13 cellular contexts compared by ENCODE assay signal in genomic region chr6:28282923-28283322, GRCh38. TPM values are rescaled to one million over a fixed set of nuclear protein-coding genes. Genes with fewer than 3 reads are reported as not detected.
DNase-seq lines count a peak whose midpoint lies in the region; ATAC-seq and TF ChIP-seq lines count a peak whose summit lies in the region.
"Had no signal": no experiment of that assay in that cellular context is flagged by ENCODE, and none has a peak within 500 bp of the region (broad histone marks: within the 10 kb centered on the region; RNA-seq: fewer than 3 reads in every experiment).

No MANE protein-coding gene starts in this region.

- H4K20me1 ChIP-seq in SU-DHL-6 (ENCODE audit: low read depth, low read length), result no peaks in the 10 kb centered on the region

- H3K9me3 Mint-ChIP-seq in activated CD4-positive, alpha-beta memory T cell treated with anti-CD3 and anti-CD28 coated beads for 36 hours, result peaks cover 8% of the 10 kb centered on the region
- H3K9me3 Mint-ChIP-seq: central memory CD8-positive, alpha-beta T cell; stimulated activated naive B cell treated with anti-CD40 and anti-IgM and Interleukin-4, amounts not matched to agents 10 μg/mL and 1 μg/mL and 100 μg/mL, for 72 hours had no signal

- peak overlapping the region; percentile 86 for H3K4me3 ChIP-seq in HUES48 (ENCODE audit: low read depth, low read length)
- no peak overlapping the region for H3K4me3 ChIP-seq in SU-DHL-6 (ENCODE audit: insufficient read depth, low read length, poor library complexity, severe bottlenecking)

- H3K36me3 Mint-ChIP-seq in activated CD4-positive, alpha-beta memory T cell treated with anti-CD3 and anti-CD28 coated beads for 36 hours, result peaks cover 23% of the 10 kb centered on the region

- H3K27ac ChIP-seq in HUES48 (ENCODE audit: low read depth, low read length) (no peak overlapping the region), SU-DHL-6 (ENCODE audit: low read depth, low read length) (no peak overlapping the region)
- H3K27ac ChIP-seq: ovary had no signal

- no peaks in the 10 kb centered on the region for H3K79me2 ChIP-seq in SU-DHL-6 (ENCODE audit: insufficient read depth, low read length)

- peaks cover 16% of the 10 kb centered on the region for H3K27me3 Mint-ChIP-seq in activated CD4-positive, alpha-beta memory T cell treated with anti-CD3 and anti-CD28 coated beads for 36 hours

- intact Hi-C loops in activated CD4-positive, alpha-beta memory T cell treated with anti-CD3 and anti-CD28 coated beads for 36 hours (cut with micrococcal nuclease), result no loop called here

- H3K27me3 ChIP-seq in HUES48 (ENCODE audit: control insufficient read depth, insufficient read depth, low read length) (no peaks in the 10 kb centered on the region), SU-DHL-6 (ENCODE audit: low read length) (no peaks in the 10 kb centered on the region)
- H3K27me3 ChIP-seq: ovary had no signal

- H3K4me1 Mint-ChIP-seq in activated CD4-positive, alpha-beta memory T cell treated with anti-CD3 and anti-CD28 coated beads for 36 hours (ENCODE audit: low read depth), result peaks cover 11% of the 10 kb centered on the region

- no peak overlapping the region for H3K9ac ChIP-seq in HUES48 (ENCODE audit: low read depth, low read length)
- H3K9ac ChIP-seq in SU-DHL-6 (ENCODE audit: low read length), result no peak overlapping the region

- H3K9me3 ChIP-seq in HUES48 (ENCODE audit: control insufficient read depth, insufficient read depth, low read length) (no peaks in the 10 kb centered on the region), SU-DHL-6 (ENCODE audit: insufficient read depth, low read length) (no peaks in the 10 kb centered on the region)

- no peak for TF ChIP-seq CTCF in SU-DHL-6 (IDR thresholded peaks at IDR 0.05; ENCODE audit: insufficient read depth, low read length, poor library complexity, severe bottlenecking)

- H3K9me2 ChIP-seq in SU-DHL-6 (replicated peaks; ENCODE audit: insufficient read depth, low read length), result no peaks in the 10 kb centered on the region

- peaks cover 43% of the 10 kb centered on the region for H3K36me3 ChIP-seq in HUES48 (ENCODE audit: control insufficient read depth, insufficient read depth, low read length)
- peaks cover 9% of the 10 kb centered on the region; the same call in 1 of the 2 replicates for H3K36me3 ChIP-seq in SU-DHL-6 (ENCODE audit: low read length)
- H3K36me3 ChIP-seq: ovary had no signal

- no peak overlapping the region for H2AFZ ChIP-seq in SU-DHL-6 (ENCODE audit: low read depth, low read length, severe bottlenecking)

- no peaks in the 10 kb centered on the region for H3F3A ChIP-seq in SU-DHL-6 (ENCODE audit: insufficient read depth)

- no peak overlapping the region for H3K27ac Mint-ChIP-seq in activated CD4-positive, alpha-beta memory T cell treated with anti-CD3 and anti-CD28 coated beads for 36 hours
- H3K27ac Mint-ChIP-seq: stimulated activated naive B cell treated with anti-CD40 and anti-IgM and Interleukin-4, amounts not matched to agents 10 μg/mL and 1 μg/mL and 100 μg/mL, for 72 hours had no signal

- CTCF ChIA-PET in activated CD4-positive, alpha-beta memory T cell treated with anti-CD3 and anti-CD28 coated beads for 36 hours (lab: Charles Lee), result interaction anchor here (1.3 kb wide), 1 partner anchor 73 kb away, joined by 3 read pairs; no protein-coding TSS in a partner anchor

- peak; percentile 5 for DNase-seq in kidney tubule cell (ENCODE audit: low spot score)
- DNase-seq in midbrain (lab: John Stamatoyannopoulos, UW), result no peak
- no peak for DNase-seq in activated CD4-positive, alpha-beta memory T cell treated with anti-CD3 and anti-CD28 coated beads for 36 hours
- DNase-seq: activated CD4-positive, alpha-beta T cell treated with anti-CD3 and anti-CD28 coated beads for 1 hour; activated effector memory CD4-positive, alpha-beta T cell treated with Interleukin-2 at 50 U/mL for 16 hours; left colon; NCI-H526; ovary; stimulated activated naive B cell treated with anti-CD40 and anti-IgM and Interleukin-4, amounts not matched to agents 10 μg/mL and 1 μg/mL and 100 μg/mL, for 72 hours had no signal

- ATAC-seq in GM19351 (IDR thresholded peaks at IDR 0.05; ENCODE audit: unreplicated experiment), result no peak
- ATAC-seq: left colon; stimulated activated naive B cell treated with anti-CD40 and anti-IgM and Interleukin-4, amounts not matched to agents 10 μg/mL and 1 μg/mL and 100 μg/mL, for 72 hours had no signal

- no peak overlapping the region for H3K4me3 Mint-ChIP-seq in activated CD4-positive, alpha-beta memory T cell treated with anti-CD3 and anti-CD28 coated beads for 36 hours
- H3K4me3 Mint-ChIP-seq: central memory CD8-positive, alpha-beta T cell had no signal

- H3K4me2 ChIP-seq in SU-DHL-6 (ENCODE audit: low read depth, low read length, poor library complexity, severe bottlenecking), result peak overlapping the region; percentile 87

- POLR2A ChIA-PET in activated CD4-positive, alpha-beta memory T cell treated with anti-CD3 and anti-CD28 coated beads for 36 hours (lab: Charles Lee), result no interaction called here

- peaks cover 13% of the 10 kb centered on the region for H3K4me1 ChIP-seq in HUES48 (ENCODE audit: control insufficient read depth, insufficient read depth, low read length)

RNA-seq across cellular contexts. Expression of gene PGBD1, which starts 1.6 kb away (rescaled TPM):
- total RNA-seq in activated CD4-positive, alpha-beta memory T cell treated with anti-CD3 and anti-CD28 coated beads for 36 hours, result 1 to 10 TPM; 1.6 to 1.9 TPM

RNA-seq across cellular contexts. Expression of gene ZSCAN26, which starts 16.0 kb away (rescaled TPM):
- 1 to 10 TPM; 6.0 to 6.4 TPM for total RNA-seq in activated CD4-positive, alpha-beta memory T cell treated with anti-CD3 and anti-CD28 coated beads for 36 hours

RNA-seq across cellular contexts. Expression of gene NKAPL, which starts 23.8 kb away (rescaled TPM):
- total RNA-seq in activated CD4-positive, alpha-beta memory T cell treated with anti-CD3 and anti-CD28 coated beads for 36 hours, result not detected

RNA-seq across cellular contexts. Expression of gene ZKSCAN4, which starts 30.9 kb away (rescaled TPM):
- 1 to 10 TPM; 3.7 to 3.8 TPM for total RNA-seq in activated CD4-positive, alpha-beta memory T cell treated with anti-CD3 and anti-CD28 coated beads for 36 hours

RNA-seq across cellular contexts. Expression of gene ZSCAN31, which starts 53.0 kb away (rescaled TPM):
- total RNA-seq in activated CD4-positive, alpha-beta memory T cell treated with anti-CD3 and anti-CD28 coated beads for 36 hours, result 1 to 10 TPM in 1 of 2 experiments, under 1 TPM in 1; 0.77 to 1.6 TPM
